Comparison of ENCODE assay signal across 23 cellular contexts in the genomic region with DNA sequence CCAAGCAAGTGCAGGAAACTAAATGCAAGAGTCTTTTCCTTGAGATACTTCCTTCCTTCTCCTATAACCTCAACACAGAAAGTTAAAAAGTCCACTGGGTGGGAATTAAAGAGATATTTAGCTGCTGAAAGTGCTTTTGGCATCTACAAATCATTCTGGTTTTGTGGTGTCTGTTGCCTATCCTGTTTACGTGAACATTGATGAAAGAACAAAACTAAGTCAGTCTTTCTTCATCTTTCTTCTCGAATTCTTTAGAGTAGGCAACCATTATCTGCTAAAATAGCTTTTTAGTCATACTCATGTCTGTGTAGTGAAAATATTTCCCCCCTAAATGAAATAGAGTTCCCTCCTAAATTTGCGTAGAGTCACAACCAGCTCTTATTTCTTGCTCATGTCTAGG.
"Had no signal": no experiment of that assay in that cellular context is flagged by ENCODE, and none has a peak within 500 bp of the region (broad histone marks: within the 10 kb centered on the region; RNA-seq: fewer than 3 reads in every experiment).

No MANE protein-coding gene starts in this region.

- H3K27ac ChIP-seq: foreskin keratinocyte, hepatocyte, pancreas, suprapubic skin, thyroid gland had no signal

- H3K9me3 Mint-ChIP-seq: endodermal cell, nephron had no signal

- H3K4me3 Mint-ChIP-seq: endodermal cell, naive B cell, nephron, type B pancreatic cell had no signal

- H3K36me3 Mint-ChIP-seq: naive B cell, type B pancreatic cell had no signal

- ATAC-seq: foreskin keratinocyte, left colon, left ventricle myocardium superior, pancreas, right cardiac atrium had no signal

- H3K27ac Mint-ChIP-seq: endodermal cell, naive B cell, nephron, progenitor cell of endocrine pancreas, type B pancreatic cell had no signal

- H3K36me3 ChIP-seq: pancreas, suprapubic skin, thyroid gland had no signal

- H3K4me1 ChIP-seq: foreskin keratinocyte, pancreas, suprapubic skin, thyroid gland had no signal

- H3K27me3 ChIP-seq: foreskin keratinocyte, hepatocyte, pancreas, thyroid gland had no signal

- H3K4me1 Mint-ChIP-seq: endodermal cell, naive B cell, nephron had no signal

- H3K9me3 ChIP-seq: pancreas, suprapubic skin, thyroid gland had no signal

- H3K4me3 ChIP-seq: hepatocyte, lung, pancreas, suprapubic skin, thyroid gland had no signal

- DNase-seq: dermis blood vessel endothelial cell; effector CD4-positive, alpha-beta T cell; endodermal cell; erythroblast; foreskin keratinocyte; left colon; left ventricle myocardium superior; mesenchymal stem cell; midbrain; naive B cell; occipital lobe; pancreas; right cardiac atrium; small intestine; stimulated activated CD4-positive, alpha-beta T cell treated with anti-CD3 and anti-CD28 coated beads, Interleukin-12 subunit alpha, Interleukin-12 subunit beta, amount 100 ng/mL, for 4 hours; stimulated activated naive CD4-positive, alpha-beta T cell; thyroid gland had no signal
